In the genomic region with DNA sequence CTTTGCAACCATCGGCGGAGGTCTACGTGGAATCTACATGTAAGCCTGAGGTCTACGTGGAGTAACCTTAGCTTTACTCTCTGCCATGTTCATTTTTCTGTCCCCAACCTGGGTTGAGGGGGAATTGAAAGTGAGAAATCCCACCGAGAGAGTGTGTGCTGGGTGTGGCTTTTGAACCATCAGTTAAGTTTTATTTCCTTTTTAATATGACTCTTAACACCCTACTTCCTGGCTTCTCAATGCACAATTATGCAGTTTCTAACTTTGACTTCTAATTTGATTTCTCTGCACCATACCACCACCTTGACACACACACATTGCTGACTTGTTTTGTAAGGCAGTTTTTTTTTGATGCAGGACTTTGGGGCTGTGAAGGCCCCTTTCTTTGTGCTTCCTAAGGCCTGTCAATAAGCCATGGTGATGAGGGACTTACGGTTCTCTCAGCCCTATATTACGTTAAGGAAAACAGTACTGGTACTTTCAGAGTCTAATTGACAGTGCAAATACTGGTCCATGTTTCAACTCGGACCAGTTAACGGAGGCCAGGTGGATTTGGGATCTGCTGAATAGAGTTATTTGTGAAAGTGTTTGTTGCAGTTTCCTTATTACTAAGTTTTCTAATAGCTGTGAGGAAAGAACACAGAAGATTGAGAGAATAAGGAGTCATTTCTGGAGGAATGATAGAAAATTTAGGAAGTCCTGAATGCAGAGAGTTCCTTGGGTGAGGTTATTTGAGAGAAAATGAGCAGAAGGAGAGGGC, we compare ENCODE assay signal across 18 cellular contexts.
DNase-seq lines count a peak whose midpoint lies in the region; ATAC-seq, FAIRE-seq and TF ChIP-seq lines count a peak whose summit lies in the region.
"Had no signal": no experiment of that assay in that cellular context is flagged by ENCODE, and none has a peak within 500 bp of the region (broad histone marks: within the 10 kb centered on the region; RNA-seq: fewer than 3 reads in every experiment).

No MANE protein-coding gene starts in this region.

- DNase-seq in activated T-cell treated with anti-CD3 and anti-CD28 coated beads, Interleukin-2, amount 50 U/mL, for 4 hours = no peak
- no peak for DNase-seq in activated T-cell treated with anti-CD3 and anti-CD28 coated beads, Interleukin-2, amount 50 U/mL, for 48 hours
- DNase-seq in HCT116 (ENCODE audit: low read depth, low spot score) (no peak), gastrocnemius medialis (no peak), anterior cingulate cortex (lab: John Stamatoyannopoulos, UW) (no peak), NCI-H524 treated with DMSO at 0.1 percent for 48 hours (lab: John Stamatoyannopoulos, UW) (no peak), frontal cortex (ENCODE audit: low spot score in 2 of 2) (no peak)
- DNase-seq: body of pancreas, GF-D8, Kasumi-1, left lung, NCI-H146, NCI-H345, retina, tibial artery, WERI-Rb-1 had no signal

- no peak overlapping the region for H2AFZ ChIP-seq in HCT116 (ENCODE audit: low read depth, low read length, poor library complexity, severe bottlenecking)

- peaks cover 57% of the 10 kb centered on the region for H3K4me1 Mint-ChIP-seq in activated T-cell treated with anti-CD3 and anti-CD28 coated beads, Interleukin-2, amount 50 U/mL, for 4 hours (ENCODE audit: low read depth)
- H3K4me1 Mint-ChIP-seq in activated naive CD8-positive, alpha-beta T cell (ENCODE audit: low read depth) = peaks cover 59% of the 10 kb centered on the region

- TF ChIP-seq POLR2A in HCT116 (IDR thresholded peaks at IDR 0.05; ENCODE audit: borderline replicate concordance, extremely low read depth, insufficient read depth, insufficient read length) = no peak
- TF ChIP-seq POLR2A in gastrocnemius medialis (IDR thresholded peaks at IDR 0.05) = no peak

- H4K20me1 ChIP-seq in HCT116 (ENCODE audit: insufficient read depth) = 0 out of 2 replicates have a peak, but pooled peaks cover 3% of the 10 kb centered on the region

- intact Hi-C loops in HCT116 (cut with micrococcal nuclease) = loop anchor here (5.0 kb wide), 1 partner anchor 205 kb away; the partner anchor contains the start of gene JARID2
- intact Hi-C loops in gastrocnemius medialis (cut with DNase I; ENCODE audit: low total_unique reads) = no loop called here

- no peak for TF ChIP-seq RAD21 in HCT116 (IDR thresholded peaks at IDR 0.05; ENCODE audit: low read depth)

- H3K4me1 ChIP-seq in HCT116 (ENCODE audit: control insufficient read depth in 1 of 2, insufficient read depth in 2 of 2, low read length in 2 of 2) (peaks cover 16 to 28% of the 10 kb centered on the region in 2 experiments), gastrocnemius medialis (peaks cover 65 to 76% of the 10 kb centered on the region in 2 donors)

- H3K36me3 Mint-ChIP-seq in activated T-cell treated with anti-CD3 and anti-CD28 coated beads, Interleukin-2, amount 50 U/mL, for 4 hours (ENCODE audit: insufficient read depth) = peaks cover 33% of the 10 kb centered on the region
- peaks cover 14% of the 10 kb centered on the region for H3K36me3 Mint-ChIP-seq in activated naive CD8-positive, alpha-beta T cell

- peaks cover 27% of the 10 kb centered on the region for H3K79me2 ChIP-seq in HCT116 (ENCODE audit: insufficient read depth, low read length)

- H3K9me2 ChIP-seq in HCT116 (ENCODE audit: insufficient read depth) = no peaks in the 10 kb centered on the region

- TF ChIP-seq CTCF in HCT116 (IDR thresholded peaks at IDR 0.05 in 2 of 3, conservative IDR thresholded peaks at IDR 0.05 in 1 of 3; ENCODE audit: borderline replicate concordance in 1 of 3, insufficient read depth in 1 of 3, low read depth in 2 of 3, low read length in 2 of 3) (no peak), gastrocnemius medialis (IDR thresholded peaks at IDR 0.05 in 4 of 5, conservative IDR thresholded peaks at IDR 0.05 in 1 of 5) (no peak)

- H3K27me3 ChIP-seq in HCT116 (ENCODE audit: insufficient read depth, low read length) (no peaks in the 10 kb centered on the region), gastrocnemius medialis (no peaks in the 10 kb centered on the region)
- H3K27me3 ChIP-seq: body of pancreas, left lung, tibial artery had no signal

- no peak overlapping the region for H3K9ac ChIP-seq in HCT116 (ENCODE audit: low read length)

- no peaks in the 10 kb centered on the region for H3K27me3 Mint-ChIP-seq in activated T-cell treated with anti-CD3 and anti-CD28 coated beads, Interleukin-2, amount 50 U/mL, for 4 hours (ENCODE audit: low read depth)
- no peaks in the 10 kb centered on the region for H3K27me3 Mint-ChIP-seq in activated naive CD8-positive, alpha-beta T cell

- POLR2A ChIA-PET in HCT116 (lab: Charles Lee) = no interaction called here

- no peaks in the 10 kb centered on the region for H3K9me3 Mint-ChIP-seq in activated T-cell treated with anti-CD3 and anti-CD28 coated beads, Interleukin-2, amount 50 U/mL, for 4 hours
- no peaks in the 10 kb centered on the region for H3K9me3 Mint-ChIP-seq in activated naive CD8-positive, alpha-beta T cell (ENCODE audit: low read depth)
- H3K9me3 Mint-ChIP-seq: neural crest cell had no signal

- no peak overlapping the region for H3K4me2 ChIP-seq in HCT116 (ENCODE audit: low read length)

- no peak overlapping the region for H3K4me3 ChIP-seq in HCT116 (replicated peaks in 1 of 2; ENCODE audit: low read depth in 1 of 2, low read length in 2 of 2)
- H3K4me3 ChIP-seq in gastrocnemius medialis = no peak overlapping the region
- H3K4me3 ChIP-seq: body of pancreas, left lung, tibial artery had no signal

- H3K4me3 Mint-ChIP-seq in activated T-cell treated with anti-CD3 and anti-CD28 coated beads, Interleukin-2, amount 50 U/mL, for 4 hours = no peak overlapping the region
- H3K4me3 Mint-ChIP-seq in activated naive CD8-positive, alpha-beta T cell = peak overlapping the region; percentile 44
- H3K4me3 Mint-ChIP-seq: neural crest cell had no signal

- H3K27ac ChIP-seq in HCT116 (ENCODE audit: low read depth, low read length) (no peak overlapping the region), gastrocnemius medialis (peak overlapping the region; percentile 71 to 89 (median 78))
- H3K27ac ChIP-seq: body of pancreas, left lung, tibial artery, WERI-Rb-1 had no signal

- CTCF ChIA-PET in HCT116 (lab: Charles Lee) = no interaction called here

- FAIRE-seq in frontal cortex (lab: Jason Lieb, UNC) = no peak

- RAD21 ChIA-PET in HCT116 (lab: Charles Lee; ENCODE audit: low non-redundant PET in 1 of 2, low total read pairs in 2 of 2, uncharacterized antibody in 2 of 2, unreplicated experiment in 2 of 2) = no interaction called here

- in situ Hi-C loops in gastrocnemius medialis (cut with MboI; ENCODE audit: low sequenced_read_pairs in 4 of 4) = loop anchor here in 2 of 4 donors (25.0 kb wide), 2 partner anchors 190 to 1240 kb away; no protein-coding TSS in a partner anchor

- ATAC-seq in activated T-cell treated with anti-CD3 and anti-CD28 coated beads, Interleukin-2, amount 50 U/mL, for 4 hours = peak; percentile 37 to 38
- ATAC-seq in HCT116 = no peak
- no peak for ATAC-seq in gastrocnemius medialis
- ATAC-seq: body of pancreas, left lung had no signal

- no peaks in the 10 kb centered on the region for H3K9me3 ChIP-seq in HCT116 (ENCODE audit: control insufficient read depth in 1 of 2, insufficient read depth in 1 of 2, low read depth in 1 of 2, low read length in 2 of 2)
- H3K9me3 ChIP-seq in gastrocnemius medialis = no peaks in the 10 kb centered on the region
- H3K9me3 ChIP-seq: body of pancreas, left lung, tibial artery had no signal

- H3K36me3 ChIP-seq in HCT116 (ENCODE audit: control insufficient read depth in 1 of 2, insufficient read depth in 2 of 2, low read length in 2 of 2) = no peaks in the 10 kb centered on the region
- H3K36me3 ChIP-seq in gastrocnemius medialis = no peaks in the 10 kb centered on the region

- peak overlapping the region; percentile 54 for H3K27ac Mint-ChIP-seq in activated naive CD8-positive, alpha-beta T cell

- TSS peak; percentile 7 for BruUV-seq in HCT116 (replicated peaks; lab: Mats Ljungman, UMichigan)

TF ChIP-seq in HCT116, 20 proteins besides CTCF, POLR2A, EP300 and RAD21 (continues in another document):
- TF ChIP-seq EZH2phosphoT487 (IDR thresholded peaks at IDR 0.05; ENCODE audit: borderline replicate concordance) (no peak), POLR2AphosphoS5 (IDR thresholded peaks at IDR 0.05; ENCODE audit: low read depth, low read length) (no peak), YY1 (IDR thresholded peaks at IDR 0.05; ENCODE audit: extremely low read depth, insufficient replicate concordance, low read depth, low read length) (no peak), REST (IDR thresholded peaks at IDR 0.05; ENCODE audit: low read depth) (no peak)

Comparison
In these comparisons a context has a peak if more than half of its experiments do, and no peak if none do; other contexts are left out.
1. ATAC-seq: peak in activated T-cell treated with anti-CD3 and anti-CD28 coated beads, Interleukin-2, amount 50 U/mL, for 4 hours (2 of 2); none in HCT116 (single experiment) and gastrocnemius medialis (0 of 2).